Comparison of ENCODE assay signal across 33 cellular contexts in the genomic region with DNA sequence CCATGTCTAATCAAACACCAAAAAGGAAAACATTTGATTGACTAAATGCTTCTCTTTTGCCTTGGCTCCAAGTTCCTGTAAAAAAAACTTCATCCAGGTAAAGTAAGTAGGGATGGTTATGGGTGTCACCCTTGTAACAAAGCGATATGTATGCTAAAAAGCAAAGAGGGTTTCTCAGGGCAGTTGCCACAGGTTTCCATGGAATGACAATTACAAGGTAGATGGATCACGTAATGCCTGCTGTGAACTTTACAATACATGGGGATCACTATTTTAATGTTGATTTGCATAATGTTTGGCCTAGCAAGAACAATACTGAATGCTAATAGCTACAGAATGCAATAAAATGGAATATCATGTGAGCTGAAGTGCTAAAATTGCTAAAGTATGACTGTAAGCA. TPM values are rescaled to one million over a fixed set of nuclear protein-coding genes. Genes with fewer than 3 reads are reported as not detected.
"Had no signal": no experiment of that assay in that cellular context is flagged by ENCODE, and none has a peak within 500 bp of the region (broad histone marks: within the 10 kb centered on the region; RNA-seq: fewer than 3 reads in every experiment).

No MANE protein-coding gene starts in this region.

- ATAC-seq: activated CD4-positive, alpha-beta T cell treated with anti-CD3 and anti-CD28 coated beads for 36 hours; activated CD4-positive, CD25-positive, alpha-beta regulatory T cell treated with anti-CD3 and anti-CD28 coated beads, Interleukin-2, amount 50 U/mL, for 24 hours; activated CD8-positive, alpha-beta T cell treated with anti-CD3 and anti-CD28 coated beads, Interleukin-2, amount 10 ng/mL, durations not matched to agents 7 days and 5 days; activated naive CD4-positive, alpha-beta T cell treated with anti-CD3 and anti-CD28 coated beads, Interleukin-2, amount 50 U/mL, for 72 hours; PC-3 had no signal

- H3K27ac Mint-ChIP-seq: activated CD4-positive, alpha-beta T cell treated with anti-CD3 and anti-CD28 coated beads for 36 hours; activated CD4-positive, alpha-beta T cell treated with anti-CD3 and anti-CD28 coated beads, Interleukin-2, amount 10 ng/mL, durations not matched to agents 7 days and 5 days; activated CD8-positive, alpha-beta T cell treated with anti-CD3 and anti-CD28 coated beads, Interleukin-2, amount 10 ng/mL, durations not matched to agents 7 days and 5 days; activated naive CD4-positive, alpha-beta T cell treated with anti-CD3 and anti-CD28 coated beads for 36 hours; activated T-cell treated with anti-CD3 and anti-CD28 coated beads, Interleukin-2, amount 50 U/mL, for 24 hours; activated T-helper 2 cell treated with anti-CD3 and anti-CD28 coated beads, Interferon-gamma antibody, Interleukin-2, Interleukin-4, amounts not matched to agents 10 μg/mL and 5 μg/mL and 100 μg/mL, durations not matched to agents 14 hours and 24 hours and 36 hours; T-helper 1 cell treated with Interleukin-12 subunit alpha and Interleukin-12 subunit beta and Interleukin-4 antibody, amounts not matched to agents 30 μg/mL and 1 μg/mL, for 36 hours; T-helper 2 cell treated with Interferon-gamma antibody and Interleukin-4, amounts not matched to agents 5 μg/mL and 100 μg/mL, for 36 hours had no signal

- H3K4me1 Mint-ChIP-seq: activated CD4-positive, alpha-beta T cell treated with anti-CD3 and anti-CD28 coated beads, Interleukin-2, amount 10 ng/mL, durations not matched to agents 7 days and 5 days had no signal

- H3K27ac ChIP-seq: adrenal gland, Peyer's patch, SJSA1 had no signal

- H3K9ac ChIP-seq: SK-N-SH had no signal

- H3K9me2 ChIP-seq: SK-N-SH had no signal

- H3K36me3 ChIP-seq: adrenal gland, MG63, Peyer's patch had no signal

- H3K9me3 ChIP-seq: adrenal gland, MG63, Peyer's patch, SK-N-SH had no signal

- H3K36me3 Mint-ChIP-seq: activated naive CD4-positive, alpha-beta T cell treated with anti-CD3 and anti-CD28 coated beads, Interleukin-2, amount 50 U/mL, for 72 hours; brain had no signal

- H3K4me2 ChIP-seq: SK-N-SH had no signal

- H3K4me3 ChIP-seq: adrenal gland, MG63, Peyer's patch, SJSA1 had no signal

- H3K27me3 ChIP-seq: adrenal gland, Peyer's patch, SJSA1 had no signal

- H3K9me3 Mint-ChIP-seq: activated CD4-positive, alpha-beta T cell treated with anti-CD3 and anti-CD28 coated beads, Interleukin-2, amount 10 ng/mL, durations not matched to agents 7 days and 5 days; activated naive CD4-positive, alpha-beta T cell treated with anti-CD3 and anti-CD28 coated beads for 36 hours; activated T-cell treated with anti-CD3 and anti-CD28 coated beads, Interleukin-2, amount 50 U/mL, for 24 hours; activated T-helper 2 cell treated with anti-CD3 and anti-CD28 coated beads, Interferon-gamma antibody, Interleukin-2, Interleukin-4, amounts not matched to agents 10 μg/mL and 5 μg/mL and 100 μg/mL, durations not matched to agents 14 hours and 24 hours and 36 hours; T-helper 1 cell treated with Interleukin-12 subunit alpha and Interleukin-12 subunit beta and Interleukin-4 antibody, amounts not matched to agents 30 μg/mL and 1 μg/mL, for 36 hours; T-helper 2 cell treated with Interferon-gamma antibody and Interleukin-4, amounts not matched to agents 5 μg/mL and 100 μg/mL, for 36 hours had no signal

- H3K4me3 Mint-ChIP-seq: activated CD4-positive, alpha-beta T cell treated with anti-CD3 and anti-CD28 coated beads for 36 hours; activated CD4-positive, alpha-beta T cell treated with anti-CD3 and anti-CD28 coated beads, Interleukin-2, amount 10 ng/mL, durations not matched to agents 7 days and 5 days; activated CD8-positive, alpha-beta T cell treated with anti-CD3 and anti-CD28 coated beads, Interleukin-2, amount 10 ng/mL, durations not matched to agents 7 days and 5 days; activated naive CD4-positive, alpha-beta T cell treated with anti-CD3 and anti-CD28 coated beads for 36 hours; activated T-cell treated with anti-CD3 and anti-CD28 coated beads, Interleukin-2, amount 50 U/mL, for 24 hours; T-helper 1 cell treated with Interleukin-12 subunit alpha and Interleukin-12 subunit beta and Interleukin-4 antibody, amounts not matched to agents 30 μg/mL and 1 μg/mL, for 36 hours; T-helper 2 cell treated with Interferon-gamma antibody and Interleukin-4, amounts not matched to agents 5 μg/mL and 100 μg/mL, for 36 hours had no signal

- DNase-seq: activated CD4-positive, alpha-beta T cell treated with anti-CD3 and anti-CD28 coated beads for 36 hours; activated CD4-positive, alpha-beta T cell treated with anti-CD3 and anti-CD28 coated beads, Interleukin-2, amount 10 ng/mL, durations not matched to agents 7 days and 5 days; activated CD4-positive, alpha-beta T cell treated with anti-CD3 and anti-CD28 coated beads, Interleukin-2, amount 50 U/mL, for 48 hours; activated CD8-positive, alpha-beta T cell treated with anti-CD3 and anti-CD28 coated beads, Interleukin-2, amount 10 ng/mL, durations not matched to agents 7 days and 5 days; activated gamma-delta T cell treated with Interleukin-2 at 50 U/mL for 16 hours; activated naive CD4-positive, alpha-beta T cell treated with anti-CD3 and anti-CD28 coated beads for 36 hours; activated T-cell treated with anti-CD3 and anti-CD28 coated beads, Interleukin-2, amount 50 U/mL, for 24 hours; adrenal gland; caudate nucleus; cerebellar nuclear complex; Karpas-422; KBM-7; MG63; MV-4-11; NCI-H1092 treated with DMSO at 0.1 percent for 48 hours; NCI-H146; NCI-H187; NCI-H345; NCI-H69; NCI-H82; NK-92 treated with Interleukin-12 subunit alpha and Interleukin-12 subunit beta, amount 100 ng/mL, for 24 hours; PC-3; Peyer's patch; RPMI8226; SHP77 treated with DMSO at 0.1 percent for 48 hours; SK-N-SH had no signal

RNA-seq across cellular contexts. Expression of gene BMP2, which starts 2.9 kb away (rescaled TPM):
- total RNA-seq: activated CD4-positive, alpha-beta T cell treated with anti-CD3 and anti-CD28 coated beads for 36 hours; activated CD4-positive, alpha-beta T cell treated with anti-CD3 and anti-CD28 coated beads, Interleukin-2, amount 10 ng/mL, durations not matched to agents 7 days and 5 days; activated CD8-positive, alpha-beta T cell treated with anti-CD3 and anti-CD28 coated beads, Interleukin-2, amount 10 ng/mL, durations not matched to agents 7 days and 5 days; activated naive CD4-positive, alpha-beta T cell treated with anti-CD3 and anti-CD28 coated beads for 36 hours; activated naive CD4-positive, alpha-beta T cell treated with anti-CD3 and anti-CD28 coated beads, Interleukin-2, amount 50 U/mL, for 72 hours had no signal
